ENCODE assay signal across 22 cellular contexts in genomic region chr2:190526105-190526708, GRCh38. TPM values are rescaled to one million over a fixed set of nuclear protein-coding genes. Genes with fewer than 3 reads are reported as not detected.
DNase-seq lines count a peak whose midpoint lies in the region; ATAC-seq and TF ChIP-seq lines count a peak whose summit lies in the region.
"Had no signal": no experiment of that assay in that cellular context is flagged by ENCODE, and none has a peak within 500 bp of the region (broad histone marks: within the 10 kb centered on the region; RNA-seq: fewer than 3 reads in every experiment).

No MANE protein-coding gene starts in this region.

- no peak overlapping the region for H2BK120ac ChIP-seq in IMR-90 (ENCODE audit: low read depth, low read length)

- WGBS in IMR-90 (ENCODE audit: extremely low coverage in 2 of 2, insufficient read length in 1 of 2), 2 experiments, result no CpG with 5 or more reads among the region's 4 CpGs

- no peak overlapping the region for H3K23ac ChIP-seq in IMR-90 (ENCODE audit: low read depth, low read length)

- no peak overlapping the region for H3K27ac ChIP-seq in IMR-90 (ENCODE audit: insufficient read depth, low read length)
- no peak overlapping the region for H3K27ac ChIP-seq in PC-3 (ENCODE audit: low read length)
- H3K27ac ChIP-seq: 22Rv1, prostate gland, SJSA1 had no signal

- POLR2A ChIA-PET in IMR-90 (lab: Charles Lee; ENCODE audit: unreplicated experiment), result no interaction called here
- POLR2A ChIA-PET in activated B cell treated with CpG ODN at 0.5 μM for 24 hours (lab: Charles Lee), result interaction anchor here (1.4 kb wide), 1 partner anchor 8 kb away, joined by 4 read pairs; the partner anchor contains the start of gene NEMP2
- POLR2A ChIA-PET in PC-3 (lab: Charles Lee; ENCODE audit: unreplicated experiment), result no interaction called here

- no peak overlapping the region for H3K4ac ChIP-seq in IMR-90 (ENCODE audit: low read depth, low read length)

- TF ChIP-seq RAD21 in IMR-90 (IDR thresholded peaks at IDR 0.05; ENCODE audit: low read length), result no peak

- H3K56ac ChIP-seq in IMR-90 (ENCODE audit: extremely low read depth, insufficient read depth, low read length), result no peak overlapping the region; the same call in 1 of the 2 replicates

- no peaks in the 10 kb centered on the region for H3K27me3 ChIP-seq in IMR-90 (ENCODE audit: control insufficient read depth, insufficient read depth, low read length)
- no peaks in the 10 kb centered on the region for H3K27me3 ChIP-seq in PC-3 (ENCODE audit: low read length)
- H3K27me3 ChIP-seq: BE2C, SJSA1 had no signal

- H3K27ac Mint-ChIP-seq in activated B cell treated with CpG ODN at 0.5 μM for 24 hours, result peak overlapping the region; percentile 68
- peak overlapping the region; percentile 10 to 21 for H3K27ac Mint-ChIP-seq in natural killer cell

- no peak overlapping the region for H2AK9ac ChIP-seq in IMR-90 (replicated peaks; ENCODE audit: low read depth, low read length, poor library complexity)

- H4K5ac ChIP-seq in IMR-90 (ENCODE audit: low read depth, low read length), result no peak overlapping the region

- H3K4me3 Mint-ChIP-seq in activated B cell treated with CpG ODN at 0.5 μM for 24 hours (peak overlapping the region; percentile 47), natural killer cell (no peak overlapping the region)
- H3K4me3 Mint-ChIP-seq: effector memory CD8-positive, alpha-beta T cell had no signal

- H3K9me3 Mint-ChIP-seq in activated B cell treated with CpG ODN at 0.5 μM for 24 hours (no peaks in the 10 kb centered on the region), natural killer cell (no peaks in the 10 kb centered on the region)
- H3K9me3 Mint-ChIP-seq: effector memory CD8-positive, alpha-beta T cell had no signal

- ATAC-seq in IMR-90 (ENCODE audit: low read depth) (no peak), activated B cell treated with CpG ODN at 0.5 μM for 24 hours (ENCODE audit: low read depth) (no peak), natural killer cell (peak; percentile 40 to 62 (median 62)), PC-3 (no peak), omental fat pad (ENCODE audit: low FRiP score) (no peak)
- ATAC-seq: effector memory CD8-positive, alpha-beta T cell had no signal

- TF ChIP-seq POLR2A in IMR-90 (IDR thresholded peaks at IDR 0.05; ENCODE audit: low read depth, low read length), result no peak

- H3K9me1 ChIP-seq in IMR-90 (ENCODE audit: insufficient read depth, low read length), result peaks cover 13% of the 10 kb centered on the region

- intact Hi-C loops in IMR-90 (cut with micrococcal nuclease) (no loop called here), activated B cell treated with CpG ODN at 0.5 μM for 24 hours (cut with micrococcal nuclease) (no loop called here), natural killer cell (cut with micrococcal nuclease) (loop anchor here (10.0 kb wide), 1 partner anchor 861 kb away; the partner anchor contains the start of gene ASNSD1), PC-3 (cut with micrococcal nuclease) (no loop called here)

- H3K79me1 ChIP-seq in IMR-90 (ENCODE audit: low read depth in 1 of 2, low read length in 2 of 2), result peaks cover 2% of the 10 kb centered on the region in 2 experiments; a peak in 1 of 4 replicates

- H3K9ac ChIP-seq in IMR-90 (ENCODE audit: low read depth, low read length), result no peak overlapping the region
- no peak overlapping the region for H3K9ac ChIP-seq in PC-3 (ENCODE audit: low read length)

- 0 out of 2 replicates have a peak overlapping the region, but pooled peaks have one; percentile 14 for H2BK20ac ChIP-seq in IMR-90 (ENCODE audit: low read depth, low read length)

- H3K36me3 ChIP-seq in IMR-90 (ENCODE audit: control insufficient read depth, insufficient read depth, low read length) (no peaks in the 10 kb centered on the region), PC-3 (ENCODE audit: low read depth, low read length) (no peaks in the 10 kb centered on the region)
- H3K36me3 ChIP-seq: BE2C, prostate gland had no signal

- no peak overlapping the region for H4K91ac ChIP-seq in IMR-90 (ENCODE audit: insufficient read depth, low read depth, low read length)

- no peak overlapping the region for H2BK15ac ChIP-seq in IMR-90 (ENCODE audit: low read depth, low read length)

- no TSS peak for BruUV-seq in IMR-90 (replicated peaks; lab: Mats Ljungman, UMichigan)
- BruUV-seq in PC-3 (replicated peaks; lab: Mats Ljungman, UMichigan), result no TSS peak

- H2AFZ ChIP-seq in IMR-90 (replicated peaks; ENCODE audit: low read length, poor library complexity), result no peak overlapping the region
- no peak overlapping the region for H2AFZ ChIP-seq in PC-3 (ENCODE audit: low read length)

- H2BK5ac ChIP-seq in IMR-90 (ENCODE audit: low read depth, low read length, poor library complexity, severe bottlenecking), result no peak overlapping the region

- no peaks in the 10 kb centered on the region for H3K79me2 ChIP-seq in PC-3 (ENCODE audit: low read length)

- no peak overlapping the region for H3K4me3 ChIP-seq in IMR-90 (ENCODE audit: insufficient read depth, low read depth, low read length)
- no peak overlapping the region for H3K4me3 ChIP-seq in PC-3 (ENCODE audit: low read length)
- H3K4me3 ChIP-seq: prostate gland, SJSA1, skin epidermis had no signal

- H4K8ac ChIP-seq in IMR-90 (ENCODE audit: low read depth in 2 of 2, low read length in 2 of 2), result no peak overlapping the region

- no peak overlapping the region for H3K18ac ChIP-seq in IMR-90 (ENCODE audit: low read depth, low read length)

- in situ Hi-C loops in IMR-90 (cut with MboI; ENCODE audit: low sequenced_read_pairs), result no loop called here

- H3K4me2 ChIP-seq in IMR-90 (ENCODE audit: low read depth, low read length), result no peak overlapping the region
- H3K4me2 ChIP-seq in PC-3 (ENCODE audit: low read length), result no peak overlapping the region

- H3K9me3 ChIP-seq in IMR-90 (ENCODE audit: control insufficient read depth, insufficient read depth, low read length) (peaks cover 5% of the 10 kb centered on the region; the same call in 1 of the 2 replicates), PC-3 (ENCODE audit: low read length) (no peaks in the 10 kb centered on the region)
- H3K9me3 ChIP-seq: BE2C, prostate gland, SJSA1 had no signal

- H3K36me3 Mint-ChIP-seq in activated B cell treated with CpG ODN at 0.5 μM for 24 hours (ENCODE audit: low read depth) (peaks cover 17% of the 10 kb centered on the region), natural killer cell (no peaks in the 10 kb centered on the region)

- H3K4me1 ChIP-seq in IMR-90 (ENCODE audit: control insufficient read depth, insufficient read depth, low read length) (peaks cover 15% of the 10 kb centered on the region), PC-3 (ENCODE audit: insufficient read depth, low read length) (no peaks in the 10 kb centered on the region; the same call in 1 of the 2 replicates)
- H3K4me1 ChIP-seq: BE2C, prostate gland had no signal

- H3F3A ChIP-seq in PC-3 (ENCODE audit: low read length, unreplicated experiment), result no peaks in the 10 kb centered on the region

- dilution Hi-C loops in IMR-90 (cut with HindIII; ENCODE audit: low sequenced_read_pairs, unreplicated experiment), result no loop called here

- CTCF ChIA-PET in IMR-90 (lab: Yijun Ruan, JAX), result no interaction called here
- CTCF ChIA-PET in activated B cell treated with CpG ODN at 0.5 μM for 24 hours (lab: Charles Lee), result no interaction called here
- CTCF ChIA-PET in PC-3 (lab: Charles Lee), result no interaction called here

- H3K4me1 Mint-ChIP-seq in activated B cell treated with CpG ODN at 0.5 μM for 24 hours, result peaks cover 57% of the 10 kb centered on the region
- H3K4me1 Mint-ChIP-seq in natural killer cell, result peaks cover 30 to 47% of the 10 kb centered on the region in 2 donors

- DNase-seq in SIG-M5 treated with dmso at 0.1 percent for 504 hours (lab: John Stamatoyannopoulos, UW; ENCODE audit: unreplicated experiment) (peak; percentile 75), SIG-M5 (lab: John Stamatoyannopoulos, UW) (no peak), IMR-90 (no peak), activated B cell treated with CpG ODN at 0.5 μM for 24 hours (no peak), natural killer cell (no peak), PC-3 (no peak), omental fat pad (ENCODE audit: low spot score) (no peak), kidney tubule cell (ENCODE audit: low spot score) (no peak)
- DNase-seq: activated CD4-positive, alpha-beta T cell treated with anti-CD3 and anti-CD28 coated beads for 1 hour; activated gamma-delta T cell; aorta; BE2C; DMS153; effector memory CD8-positive, alpha-beta T cell; NCI-H2029; NCI-H446 treated with DMSO at 0.1 percent for 48 hours; stimulated activated CD4-positive, alpha-beta T cell treated with anti-CD3 and anti-CD28 coated beads, Interleukin-4, amount 100 ng/mL, for 1 hour; T1000 had no signal

- no peaks in the 10 kb centered on the region for H3K27me3 Mint-ChIP-seq in activated B cell treated with CpG ODN at 0.5 μM for 24 hours
- no peaks in the 10 kb centered on the region for H3K27me3 Mint-ChIP-seq in natural killer cell (ENCODE audit: low read depth in 2 of 2)
- H3K27me3 Mint-ChIP-seq: effector memory CD8-positive, alpha-beta T cell had no signal

- H2AK5ac ChIP-seq in IMR-90 (ENCODE audit: low read depth, low read length), result 0 out of 2 replicates have a peak overlapping the region, but pooled peaks have one; percentile 28

- TF ChIP-seq CTCF in IMR-90 (conservative IDR thresholded peaks at IDR 0.05; ENCODE audit: low read depth, low read length) (no peak), activated B cell treated with CpG ODN at 0.5 μM for 24 hours (IDR thresholded peaks at IDR 0.05) (no peak), natural killer cell (IDR thresholded peaks at IDR 0.05) (no peak), PC-3 (conservative IDR thresholded peaks at IDR 0.05; ENCODE audit: low read depth, low read length) (no peak), omental fat pad (IDR thresholded peaks at IDR 0.05) (no peak)

- H4K20me1 ChIP-seq in IMR-90 (ENCODE audit: insufficient read depth, low read length) (no peaks in the 10 kb centered on the region), PC-3 (ENCODE audit: low read length) (no peaks in the 10 kb centered on the region)

- no peaks in the 10 kb centered on the region for H3K9me2 ChIP-seq in PC-3 (replicated peaks; ENCODE audit: low read length)

- no peak overlapping the region for H3K14ac ChIP-seq in IMR-90 (replicated peaks; ENCODE audit: low read depth, low read length)

TF ChIP-seq in IMR-90, 13 proteins besides CTCF, POLR2A, EP300 and RAD21 (continues in another document):
- TF ChIP-seq FOS (IDR thresholded peaks at IDR 0.05; ENCODE audit: low read depth, low read length) (no peak), SMC3 (IDR thresholded peaks at IDR 0.05; ENCODE audit: low read depth, low read length) (no peak), NFE2L2 (IDR thresholded peaks at IDR 0.05; ENCODE audit: low read depth, low read length) (no peak), RCOR1 (IDR thresholded peaks at IDR 0.05; ENCODE audit: insufficient replicate concordance, low read length) (no peak), MAZ (IDR thresholded peaks at IDR 0.05; ENCODE audit: borderline replicate concordance, low read depth, low read length) (no peak)

RNA-seq across cellular contexts. Expression of gene NEMP2, which starts 8.3 kb away (rescaled TPM):
- total RNA-seq in IMR-90 (2012; rRNA removed) (1.3 and 2.2 TPM in 2 replicates), activated B cell treated with CpG ODN at 0.5 μM for 24 hours (14.2 and 15.6 TPM in 2 replicates), natural killer cell (10 to 100 TPM; 17.2 to 21.0 (median 18.3) TPM), PC-3 (2014; rRNA removed) (2.5 and 3.8 TPM in 2 replicates), omental fat pad (10 to 100 TPM in 1 of 4 donors, 1 to 10 TPM in 3; 2.6 to 10.5 (median 5.3) TPM)
- 0.83 and 1.1 TPM in 2 replicates for polyA plus RNA-seq in IMR-90 (2012; rRNA removed)
- 0.24 and 0.45 TPM in 2 replicates for polyA plus RNA-seq in IMR-90 (2012; cell fraction: cytosol; rRNA removed)
- 0.12 and 0.85 TPM in 2 replicates for polyA plus RNA-seq in IMR-90 (2012; cell fraction: nucleus; rRNA removed; ENCODE audit: low replicate concordance)

Comparison
In these comparisons a context has a peak if more than half of its experiments do, and no peak if none do; other contexts are left out.
1. ATAC-seq: peak in natural killer cell (3 of 3); none in IMR-90 (single experiment), activated B cell treated with CpG ODN at 0.5 μM for 24 hours (single experiment), PC-3 (single experiment) and omental fat pad (single experiment).